In genomic region chr2:231786917-231787292, GRCh38 we compare ENCODE assay signal across 8 cellular contexts. TPM values are rescaled to one million over a fixed set of nuclear protein-coding genes. Genes with fewer than 3 reads are reported as not detected.
DNase-seq lines count a peak whose midpoint lies in the region; ATAC-seq and TF ChIP-seq lines count a peak whose summit lies in the region.

No MANE protein-coding gene starts in this region.

- H3K4me3 Mint-ChIP-seq in mesothelial cell of epicardium, result peak overlapping the region; percentile 87

- H3K27ac ChIP-seq in heart right ventricle (peak overlapping the region in 7 of 10 donors; percentile 59 to 82 (median 71)), brain microvascular endothelial cell (no peak overlapping the region), vagina (peak overlapping the region; percentile 41)

- peaks cover 44% of the 10 kb centered on the region for H3K4me1 Mint-ChIP-seq in mesothelial cell of epicardium

- no peak for TF ChIP-seq POLR2A in vagina (IDR thresholded peaks at IDR 0.05)

- H3K4me3 ChIP-seq in heart right ventricle (peak overlapping the region; percentile 77 to 98 (median 92)), brain microvascular endothelial cell (ENCODE audit: low read depth, low read length) (peak overlapping the region; percentile 95), vagina (peak overlapping the region; percentile 71 to 99)

- intact Hi-C loops in heart right ventricle (cut with DNase I), result loop anchor here in 4 of 10 donors (10.0 kb wide), 2 partner anchors 172 to 182 kb away; no protein-coding TSS in a partner anchor
- intact Hi-C loops in Right ventricle myocardium inferior (cut with DNase I), result no loop called here
- intact Hi-C loops in vagina (cut with DNase I), result no loop called here

- no peaks in the 10 kb centered on the region for H3K9me3 ChIP-seq in heart right ventricle
- no peaks in the 10 kb centered on the region for H3K9me3 ChIP-seq in vagina

- in situ Hi-C loops in brain microvascular endothelial cell (cut with HindIII; ENCODE audit: low pct_ligation_motif_present, low sequenced_read_pairs), result no loop called here

- ATAC-seq in heart right ventricle, result no peak
- ATAC-seq in Right ventricle myocardium inferior, result no peak
- ATAC-seq in omental fat pad (ENCODE audit: low FRiP score), result no peak

- H3K4me1 ChIP-seq in heart right ventricle, result peaks cover 2 to 61% (median 50%) of the 10 kb centered on the region in 9 donors
- H3K4me1 ChIP-seq in vagina, result peaks cover 53% of the 10 kb centered on the region

- peaks cover 4% of the 10 kb centered on the region for H3K36me3 Mint-ChIP-seq in mesothelial cell of epicardium

- H3K27me3 Mint-ChIP-seq in mesothelial cell of epicardium (ENCODE audit: low read depth), result no peaks in the 10 kb centered on the region

- H3K27ac Mint-ChIP-seq in mesothelial cell of epicardium, result peak overlapping the region; percentile 92

- H3K27me3 ChIP-seq in heart right ventricle, result no peaks in the 10 kb centered on the region
- H3K27me3 ChIP-seq in brain microvascular endothelial cell (replicated peaks), result no peaks in the 10 kb centered on the region
- no peaks in the 10 kb centered on the region for H3K27me3 ChIP-seq in vagina

- peaks cover 0 to 33% (median 5%) of the 10 kb centered on the region in 9 donors for H3K36me3 ChIP-seq in heart right ventricle
- H3K36me3 ChIP-seq in brain microvascular endothelial cell (replicated peaks), result peaks cover 13% of the 10 kb centered on the region
- H3K36me3 ChIP-seq in vagina, result peaks cover 0 to 16% of the 10 kb centered on the region in 2 donors

- WGBS in heart right ventricle, 2 donors, result 13 to 14% methylated on average over 11 of the region's 11 CpGs

- TF ChIP-seq CTCF in heart right ventricle (IDR thresholded peaks at IDR 0.05), result no peak
- TF ChIP-seq CTCF in brain microvascular endothelial cell (IDR thresholded peaks at IDR 0.05; ENCODE audit: low read depth, low read length, missing control alignments), result no peak
- TF ChIP-seq CTCF in mesothelial cell of epicardium (IDR thresholded peaks at IDR 0.05; ENCODE audit: unreplicated experiment), result no peak
- TF ChIP-seq CTCF in vagina (IDR thresholded peaks at IDR 0.05), result no peak
- no peak for TF ChIP-seq CTCF in omental fat pad (IDR thresholded peaks at IDR 0.05)

- no peaks in the 10 kb centered on the region for H3K9me3 Mint-ChIP-seq in mesothelial cell of epicardium

- no peak for DNase-seq in heart right ventricle
- DNase-seq in Right ventricle myocardium inferior (ENCODE audit: missing footprints), result no peak
- no peak for DNase-seq in brain microvascular endothelial cell
- DNase-seq in mesothelial cell of epicardium (ENCODE audit: low spot score in 2 of 2, unreplicated experiment in 2 of 2), result no peak
- DNase-seq in vagina (ENCODE audit: extremely low spot score in 2 of 2), result no peak
- no peak for DNase-seq in omental fat pad (ENCODE audit: low spot score)
- DNase-seq in central memory CD4-positive, alpha-beta T cell, result no peak
- no peak for DNase-seq in iPS-NIHi11 (ENCODE audit: low spot score)

RNA-seq across cellular contexts. Expression of gene COPS7B, which starts 0.7 kb away (rescaled TPM):
- 10 to 100 TPM; 17.1 to 25.3 (median 19.8) TPM for total RNA-seq in heart right ventricle
- polyA plus RNA-seq in heart right ventricle, result 10 to 100 TPM; 15.9 to 16.8 TPM
- 19.8 TPM for total RNA-seq in Right ventricle myocardium inferior
- total RNA-seq in mesothelial cell of epicardium, result 53.6 to 58.9 TPM (median 57.3 TPM) in 3 replicates
- 21.1 TPM for total RNA-seq in vagina
- total RNA-seq in omental fat pad, result 10 to 100 TPM; 13.8 to 36.9 (median 23.2) TPM

RNA-seq across cellular contexts. Expression of gene PDE6D, which starts 5.8 kb away (rescaled TPM):
- total RNA-seq in heart right ventricle (10 to 100 TPM; 11.4 to 23.3 (median 18.4) TPM), Right ventricle myocardium inferior (14.5 TPM), mesothelial cell of epicardium (15.2 to 16.5 TPM (median 15.4 TPM) in 3 replicates), vagina (23.6 TPM), omental fat pad (10 to 100 TPM; 13.8 to 38.8 (median 17.9) TPM)
- polyA plus RNA-seq in heart right ventricle, result 10 to 100 TPM; 14.8 to 31.2 TPM
